In the genomic region with DNA sequence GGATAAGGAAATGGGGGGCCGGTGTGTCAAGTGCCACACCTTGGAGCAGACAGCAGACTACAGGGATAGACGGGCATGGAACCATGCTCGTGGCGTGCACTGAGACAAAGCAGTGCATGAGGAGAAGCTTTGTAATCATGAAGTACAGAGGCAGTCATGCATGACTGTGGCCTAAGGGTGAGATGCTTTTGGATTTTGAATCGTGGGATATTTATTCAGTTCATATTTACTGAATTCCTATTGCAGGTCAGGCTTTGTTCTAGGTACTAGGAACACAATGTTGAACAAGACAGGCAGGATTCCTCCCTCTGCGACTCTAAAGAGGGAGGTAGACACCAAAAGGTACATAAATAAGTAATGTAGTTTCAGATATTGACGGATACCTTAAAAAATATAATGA, we compare ENCODE assay signal across 21 cellular contexts.
"Had no signal": no experiment of that assay in that cellular context is flagged by ENCODE, and none has a peak within 500 bp of the region (broad histone marks: within the 10 kb centered on the region; RNA-seq: fewer than 3 reads in every experiment).

No MANE protein-coding gene starts in this region.

- ATAC-seq: activated CD8-positive, alpha-beta T cell treated with anti-CD3 and anti-CD28 coated beads for 36 hours; activated T-helper 17 cell treated with anti-CD3 and anti-CD28 coated beads, Interleukin-2, amount 50 U/mL, for 72 hours; naive thymus-derived CD4-positive, alpha-beta T cell; stimulated activated naive CD8-positive, alpha-beta T cell treated with anti-CD3 and anti-CD28 coated beads, Interleukin-15, Interleukin-2, amounts not matched to agents 100 U/mL and 50 U/mL, for 24 hours had no signal

- H3K4me2 ChIP-seq: neural progenitor cell had no signal

- H3K9me3 ChIP-seq: tibial nerve had no signal

- H2AFZ ChIP-seq: neural progenitor cell had no signal

- H3K27ac ChIP-seq: dorsolateral prefrontal cortex, neural progenitor cell, tibial nerve had no signal

- H3K4me1 ChIP-seq: tibial nerve had no signal

- DNase-seq: activated CD4-positive, alpha-beta T cell treated with anti-CD3 and anti-CD28 coated beads, Interleukin-2, amount 10 ng/mL, durations not matched to agents 24 days and 14 days; activated CD4-positive, CD25-positive, alpha-beta regulatory T cell; activated CD8-positive, alpha-beta T cell treated with anti-CD3 and anti-CD28 coated beads for 36 hours; activated naive CD4-positive, alpha-beta T cell treated with Interleukin-2 at 50 U/mL for 16 hours; activated naive CD8-positive, alpha-beta T cell treated with anti-CD3 and anti-CD28 coated beads, Interleukin-2, amount 10 ng/mL, durations not matched to agents 7 days and 5 days; activated T-cell treated with anti-CD3 and anti-CD28 coated beads, Interleukin-2, amount 50 U/mL, for 1 hour; anterior cingulate cortex; central memory CD4-positive, alpha-beta T cell; dorsolateral prefrontal cortex; foreskin melanocyte; head of caudate nucleus; mesendoderm; naive thymus-derived CD4-positive, alpha-beta T cell; right cardiac atrium; stimulated activated CD4-positive, alpha-beta T cell treated with anti-CD3 and anti-CD28 coated beads, Interleukin-2, amount 100 ng/mL, for 24 hours; stimulated activated naive CD8-positive, alpha-beta T cell treated with anti-CD3 and anti-CD28 coated beads, Interleukin-15, Interleukin-2, amounts not matched to agents 100 U/mL and 50 U/mL, for 24 hours; substantia nigra had no signal

- H3K27me3 ChIP-seq: neural progenitor cell, tibial nerve had no signal

- H3K4me3 ChIP-seq: dorsolateral prefrontal cortex, neural progenitor cell, tibial nerve had no signal

- H3K36me3 ChIP-seq: neural progenitor cell had no signal

- FAIRE-seq: colon had no signal

- H3K9ac ChIP-seq: neural progenitor cell had no signal
